12 cellular contexts compared by ENCODE assay signal in genomic region chr1:160626560-160627342, GRCh38. TPM values are rescaled to one million over a fixed set of nuclear protein-coding genes. Genes with fewer than 3 reads are reported as not detected.
DNase-seq lines count a peak whose midpoint lies in the region; ATAC-seq and TF ChIP-seq lines count a peak whose summit lies in the region.
"Had no signal": no experiment of that assay in that cellular context is flagged by ENCODE, and none has a peak within 500 bp of the region (broad histone marks: within the 10 kb centered on the region; RNA-seq: fewer than 3 reads in every experiment).

No MANE protein-coding gene starts in this region.

- H3K27me3 ChIP-seq in trophoblast cell (ENCODE audit: insufficient read depth, low read length) (no peaks in the 10 kb centered on the region), adrenal gland (no peaks in the 10 kb centered on the region)

- H4K8ac ChIP-seq in trophoblast cell (ENCODE audit: low read depth, low read length), result no peak overlapping the region

- H3K79me1 ChIP-seq in trophoblast cell (ENCODE audit: low read length), result peaks cover 11% of the 10 kb centered on the region

- peak overlapping the region; percentile 80 for H3K18ac ChIP-seq in trophoblast cell (ENCODE audit: low read length)

- H3K4me3 ChIP-seq in trophoblast cell (ENCODE audit: low read depth, low read length), result no peak overlapping the region
- no peak overlapping the region for H3K4me3 ChIP-seq in adrenal gland
- H3K4me3 ChIP-seq: GM23338 had no signal

- H3K9ac ChIP-seq in trophoblast cell (ENCODE audit: low read length), result no peak overlapping the region

- H3K79me2 ChIP-seq in trophoblast cell (ENCODE audit: control insufficient read depth, insufficient read depth, low read length, poor library complexity), result no peaks in the 10 kb centered on the region

- H3K36me3 ChIP-seq in trophoblast cell (ENCODE audit: control insufficient read depth in 1 of 2, insufficient read depth in 2 of 2, low read length in 2 of 2) (no peaks in the 10 kb centered on the region), adrenal gland (replicated peaks in 1 of 2) (no peaks in the 10 kb centered on the region)

- WGBS in trophoblast cell (ENCODE audit: extremely low coverage, insufficient coverage, insufficient read length), result no CpG with 5 or more reads among the region's 1 CpG
- WGBS in adrenal gland, 4 donors, result 91 to 100% (median 99%) methylated on average over 1 of the region's 1 CpG

- H3K4ac ChIP-seq in trophoblast cell (ENCODE audit: low read depth, low read length), result no peak overlapping the region

- no peak overlapping the region for H2AFZ ChIP-seq in trophoblast cell (ENCODE audit: insufficient read depth, low read length, poor library complexity)
- H2AFZ ChIP-seq: GM23338 had no signal

- no peaks in the 10 kb centered on the region for H3K27me3 Mint-ChIP-seq in activated CD4-positive, alpha-beta T cell treated with anti-CD3 and anti-CD28 coated beads, Interleukin-2, amount 10 ng/mL, durations not matched to agents 24 days and 14 days
- no peaks in the 10 kb centered on the region for H3K27me3 Mint-ChIP-seq in T-helper 2 cell treated with Interferon-gamma antibody and Interleukin-4, amounts not matched to agents 5 μg/mL and 100 μg/mL, for 36 hours (ENCODE audit: low read depth)

- H2AK5ac ChIP-seq in trophoblast cell (ENCODE audit: low read length), result peak overlapping the region; percentile 57

- no peak overlapping the region for H3K14ac ChIP-seq in trophoblast cell (ENCODE audit: low read length)

- no peak overlapping the region for H4K91ac ChIP-seq in trophoblast cell (ENCODE audit: low read depth, low read length)

- intact Hi-C loops in activated CD4-positive, alpha-beta T cell treated with anti-CD3 and anti-CD28 coated beads, Interleukin-2, amount 10 ng/mL, durations not matched to agents 24 days and 14 days (cut with micrococcal nuclease), result loop anchor here (1.0 to 10.0 kb wide), 4 partner anchors 14 to 702 kb away; partner anchors contain the start of gene TAGLN2
- intact Hi-C loops in adrenal gland (cut with DNase I), result no loop called here

- H3K9me3 ChIP-seq in trophoblast cell (ENCODE audit: insufficient read depth, low read depth, low read length) (peaks cover 2% of the 10 kb centered on the region), adrenal gland (replicated peaks in 1 of 3) (no peaks in the 10 kb centered on the region)

- peaks cover 8% of the 10 kb centered on the region for H3K9me3 Mint-ChIP-seq in activated CD4-positive, alpha-beta T cell treated with anti-CD3 and anti-CD28 coated beads, Interleukin-2, amount 10 ng/mL, durations not matched to agents 24 days and 14 days
- H3K9me3 Mint-ChIP-seq in T-helper 2 cell treated with Interferon-gamma antibody and Interleukin-4, amounts not matched to agents 5 μg/mL and 100 μg/mL, for 36 hours, result peaks cover 3% of the 10 kb centered on the region
- H3K9me3 Mint-ChIP-seq: GM23338 had no signal

- peaks cover 86% of the 10 kb centered on the region for H3K36me3 Mint-ChIP-seq in activated CD4-positive, alpha-beta T cell treated with anti-CD3 and anti-CD28 coated beads, Interleukin-2, amount 10 ng/mL, durations not matched to agents 24 days and 14 days (ENCODE audit: low read depth)
- peaks cover 91% of the 10 kb centered on the region for H3K36me3 Mint-ChIP-seq in T-helper 2 cell treated with Interferon-gamma antibody and Interleukin-4, amounts not matched to agents 5 μg/mL and 100 μg/mL, for 36 hours (ENCODE audit: low read depth)

- H3K27ac ChIP-seq in trophoblast cell (ENCODE audit: low read depth, low read length) (no peak overlapping the region), adrenal gland (no peak overlapping the region)
- H3K27ac ChIP-seq: HL-60 had no signal

- no peak for TF ChIP-seq POLR2A in adrenal gland (IDR thresholded peaks at IDR 0.05)

- peak overlapping the region; percentile 99 for H3K27ac Mint-ChIP-seq in activated CD4-positive, alpha-beta T cell treated with anti-CD3 and anti-CD28 coated beads, Interleukin-2, amount 10 ng/mL, durations not matched to agents 24 days and 14 days
- peak overlapping the region; percentile 99 for H3K27ac Mint-ChIP-seq in T-helper 2 cell treated with Interferon-gamma antibody and Interleukin-4, amounts not matched to agents 5 μg/mL and 100 μg/mL, for 36 hours
- H3K27ac Mint-ChIP-seq: GM23338 had no signal

- peak overlapping the region; percentile 75 for H3K4me3 Mint-ChIP-seq in activated CD4-positive, alpha-beta T cell treated with anti-CD3 and anti-CD28 coated beads, Interleukin-2, amount 10 ng/mL, durations not matched to agents 24 days and 14 days
- peak overlapping the region; percentile 87 for H3K4me3 Mint-ChIP-seq in T-helper 2 cell treated with Interferon-gamma antibody and Interleukin-4, amounts not matched to agents 5 μg/mL and 100 μg/mL, for 36 hours
- H3K4me3 Mint-ChIP-seq: GM23338 had no signal

- H2BK12ac ChIP-seq in trophoblast cell (ENCODE audit: low read length), result peak overlapping the region; percentile 5

- no peak for TF ChIP-seq CTCF in adrenal gland (IDR thresholded peaks at IDR 0.05)

- DNase-seq in activated CD4-positive, alpha-beta T cell treated with anti-CD3 and anti-CD28 coated beads, Interleukin-2, amount 10 ng/mL, durations not matched to agents 24 days and 14 days, result no peak
- DNase-seq in activated CD4-positive, alpha-beta T cell treated with anti-CD3 and anti-CD28 coated beads for 4 hours, result no peak
- DNase-seq in T-helper 2 cell treated with Interferon-gamma antibody and Interleukin-4, amounts not matched to agents 5 μg/mL and 100 μg/mL, for 36 hours (ENCODE audit: low spot score), result peak; percentile 16
- DNase-seq in trophoblast cell (no peak), adrenal gland (no peak), NCI-H69 (lab: John Stamatoyannopoulos, UW) (no peak), SHP77 (lab: John Stamatoyannopoulos, UW) (no peak)
- DNase-seq: left colon had no signal

- no peak overlapping the region for H4K12ac ChIP-seq in trophoblast cell (ENCODE audit: low read depth, low read length)

- peak; percentile 37 for ATAC-seq in HG02870 (IDR thresholded peaks at IDR 0.05; ENCODE audit: unreplicated experiment)
- ATAC-seq: GM23338, left colon had no signal

- H3K23ac ChIP-seq in trophoblast cell (ENCODE audit: low read length), result no peak overlapping the region

- H3K4me1 ChIP-seq in trophoblast cell (ENCODE audit: control insufficient read depth in 1 of 2, insufficient read depth in 2 of 2, low read length in 2 of 2) (peaks cover 12 to 20% of the 10 kb centered on the region in 2 experiments), adrenal gland (replicated peaks in 1 of 2) (peaks cover 0 to 4% of the 10 kb centered on the region in 2 donors)

- H3K4me1 Mint-ChIP-seq in activated CD4-positive, alpha-beta T cell treated with anti-CD3 and anti-CD28 coated beads, Interleukin-2, amount 10 ng/mL, durations not matched to agents 24 days and 14 days, result peaks cover 92% of the 10 kb centered on the region
- peaks cover 98% of the 10 kb centered on the region for H3K4me1 Mint-ChIP-seq in T-helper 2 cell treated with Interferon-gamma antibody and Interleukin-4, amounts not matched to agents 5 μg/mL and 100 μg/mL, for 36 hours (ENCODE audit: low read depth)
- H3K4me1 Mint-ChIP-seq: GM23338 had no signal

- H2BK5ac ChIP-seq in trophoblast cell (ENCODE audit: low read depth, low read length, poor library complexity), result no peak overlapping the region

- H3K4me2 ChIP-seq in trophoblast cell (ENCODE audit: low read length), result no peak overlapping the region
- H3K4me2 ChIP-seq: GM23338 had no signal

- H2BK120ac ChIP-seq in trophoblast cell (ENCODE audit: insufficient read depth, low read length, poor library complexity), result no peak overlapping the region

RNA-seq across cellular contexts. Expression of gene SLAMF1, which starts 20.1 kb away (rescaled TPM):
- 113 and 114 TPM in 2 replicates for total RNA-seq in activated CD4-positive, alpha-beta T cell treated with anti-CD3 and anti-CD28 coated beads, Interleukin-2, amount 10 ng/mL, durations not matched to agents 24 days and 14 days
- 0.01 TPM in 1 of 2 replicates, not detected in the other for polyA plus RNA-seq in trophoblast cell (2013)
- 1 to 10 TPM in 2 of 8 donors, under 1 TPM in 5, not detected in 1; 0.14 to 1.6 (median 0.42) TPM for total RNA-seq in adrenal gland
- polyA plus RNA-seq in adrenal gland, result under 1 TPM; 0.07 to 0.16 (median 0.10) TPM
- total RNA-seq: GM23338 had no signal
- polyA plus RNA-seq: GM23338 had no signal

RNA-seq across cellular contexts. Expression of gene CD84, which starts 47.5 kb away (rescaled TPM):
- 17.3 and 17.7 TPM in 2 replicates for total RNA-seq in activated CD4-positive, alpha-beta T cell treated with anti-CD3 and anti-CD28 coated beads, Interleukin-2, amount 10 ng/mL, durations not matched to agents 24 days and 14 days
- polyA plus RNA-seq in trophoblast cell (2013), result not detected in 2 replicates
- 10 to 100 TPM in 7 of 8 donors, 1 to 10 TPM in 1; 5.4 to 29.9 (median 14.8) TPM for total RNA-seq in adrenal gland
- polyA plus RNA-seq in adrenal gland, result 1 to 10 TPM; 1.0 to 4.0 (median 3.2) TPM
- total RNA-seq: A673, GM23338 had no signal
- polyA plus RNA-seq: GM23338 had no signal

Comparison
In these comparisons a context has a peak if more than half of its experiments do, and no peak if none do; other contexts are left out.
1. RNA of gene SLAMF1, which starts 20.1 kb away (total RNA-seq): 113 to 114 TPM in activated CD4-positive, alpha-beta T cell treated with anti-CD3 and anti-CD28 coated beads, Interleukin-2, amount 10 ng/mL, durations not matched to agents 24 days and 14 days; 0.14 to 1.6 TPM in adrenal gland; every median in the first group is over 10 times any median in the second.